In genomic region chr3:55633333-55633732, GRCh38 we compare ENCODE assay signal across 13 cellular contexts.
DNase-seq lines count a peak whose midpoint lies in the region; ATAC-seq and TF ChIP-seq lines count a peak whose summit lies in the region.
"Had no signal": no experiment of that assay in that cellular context is flagged by ENCODE, and none has a peak within 500 bp of the region (broad histone marks: within the 10 kb centered on the region; RNA-seq: fewer than 3 reads in every experiment).

No MANE protein-coding gene starts in this region.

- no TSS peak for BruUV-seq in OCI-LY7 (replicated peaks; lab: Mats Ljungman, UMichigan)

- no peak overlapping the region for H4K5ac ChIP-seq in H9 (ENCODE audit: insufficient read length, low read depth, low read length)

- no peaks in the 10 kb centered on the region for H3K23me2 ChIP-seq in H9 (ENCODE audit: insufficient read length, low read depth, low read length, poor library complexity, severe bottlenecking)

- TF ChIP-seq CTCF in H9 (conservative IDR thresholded peaks at IDR 0.05), result peak; percentile 32; the same call in 1 of the 3 replicates
- TF ChIP-seq CTCF in OCI-LY7 (conservative IDR thresholded peaks at IDR 0.05; ENCODE audit: low read length), result peak; percentile 51; the same call in 1 of the 2 replicates
- TF ChIP-seq CTCF in epithelial cell of proximal tubule (conservative IDR thresholded peaks at IDR 0.05; ENCODE audit: low read depth, low read length), result peak; percentile 13
- no peak for TF ChIP-seq CTCF in WERI-Rb-1 (IDR thresholded peaks at IDR 0.05; ENCODE audit: low read depth, low read length)

- H3K4me3 ChIP-seq in OCI-LY7 (ENCODE audit: low read depth, low read length, poor library complexity, severe bottlenecking) (no peak overlapping the region), epithelial cell of proximal tubule (ENCODE audit: low read depth, low read length) (no peak overlapping the region), WERI-Rb-1 (ENCODE audit: low read depth, low read length) (no peak overlapping the region)

- H3K27me3 Mint-ChIP-seq in H9 (ENCODE audit: low read depth), result no peaks in the 10 kb centered on the region; the same call in 1 of the 2 replicates
- H3K27me3 Mint-ChIP-seq: CD4-positive, CD25-positive, alpha-beta regulatory T cell had no signal

- H2BK20ac ChIP-seq in H9 (ENCODE audit: low read depth, low read length, poor library complexity, severe bottlenecking), result no peak overlapping the region

- no peak for ATAC-seq in GM18498 (IDR thresholded peaks at IDR 0.05; ENCODE audit: unreplicated experiment)

- no peaks in the 10 kb centered on the region for H3K36me3 Mint-ChIP-seq in H9 (ENCODE audit: insufficient read depth in 1 of 3, low read depth in 3 of 3)
- H3K36me3 Mint-ChIP-seq: CD4-positive, CD25-positive, alpha-beta regulatory T cell; IgD-negative memory B cell had no signal

- DNase-seq in H9, result no peak
- DNase-seq in OCI-LY7 (ENCODE audit: low spot score), result no peak
- DNase-seq in epithelial cell of proximal tubule (ENCODE audit: low read depth), result no peak
- no peak for DNase-seq in HPDE6-E6E7 (ENCODE audit: extremely low spot score)
- no peak for DNase-seq in HuH-7 (ENCODE audit: low spot score)
- no peak for DNase-seq in WERI-Rb-1
- DNase-seq: Calu3; CD4-positive, CD25-positive, alpha-beta regulatory T cell; DMS 273 treated with DMSO at 0.1 percent for 48 hours; H7; KG1 had no signal

- H3K79me2 ChIP-seq in H9 (ENCODE audit: insufficient read depth, low read length) (no peaks in the 10 kb centered on the region), OCI-LY7 (ENCODE audit: insufficient read depth, low read depth, low read length) (no peaks in the 10 kb centered on the region)

- H3K36me3 ChIP-seq in OCI-LY7 (ENCODE audit: insufficient read depth, low read length), result no peaks in the 10 kb centered on the region
- H3K36me3 ChIP-seq in WERI-Rb-1, result no peaks in the 10 kb centered on the region

- H3K27me3 ChIP-seq in H9 (ENCODE audit: insufficient read depth, low read length) (no peaks in the 10 kb centered on the region), WERI-Rb-1 (ENCODE audit: insufficient read depth, low read depth, severe bottlenecking) (no peaks in the 10 kb centered on the region)

- no peak overlapping the region for H3K4me2 ChIP-seq in H9 (ENCODE audit: insufficient read depth, insufficient read length, low read length)
- H3K4me2 ChIP-seq in OCI-LY7 (ENCODE audit: low read length), result no peak overlapping the region

- H2AFZ ChIP-seq in H9 (ENCODE audit: low read length) (no peak overlapping the region), OCI-LY7 (ENCODE audit: low read length) (no peak overlapping the region)

- H4K8ac ChIP-seq in H9 (replicated peaks; ENCODE audit: insufficient read length, low read depth, low read length), result no peak overlapping the region

- no peak overlapping the region for H3K4ac ChIP-seq in H9 (ENCODE audit: low read depth, low read length)

- no CpG with 5 or more reads among the region's 2 CpGs for WGBS in H9 (ENCODE audit: extremely low coverage, insufficient read length, low lambda C conversion rate)

- H3K23ac ChIP-seq in H9 (ENCODE audit: insufficient read length, low read depth, low read length), result no peak overlapping the region

- no peak overlapping the region for H3K4me3 Mint-ChIP-seq in H9
- H3K4me3 Mint-ChIP-seq: CD4-positive, CD25-positive, alpha-beta regulatory T cell; IgD-negative memory B cell had no signal

- no peaks in the 10 kb centered on the region; a peak in 1 of 5 replicates for H3K9me3 Mint-ChIP-seq in H9

- H3K4me1 Mint-ChIP-seq in H9, result peaks cover 12% of the 10 kb centered on the region in 2 experiments
- H3K4me1 Mint-ChIP-seq: CD4-positive, CD25-positive, alpha-beta regulatory T cell; IgD-negative memory B cell had no signal

- no peaks in the 10 kb centered on the region for H3K9me2 ChIP-seq in OCI-LY7 (ENCODE audit: insufficient read depth, low read length)

- H3K4me1 ChIP-seq in H9 (ENCODE audit: insufficient read depth, low read length), result peaks cover 4% of the 10 kb centered on the region; the same call in 1 of the 2 replicates
- no peaks in the 10 kb centered on the region for H3K4me1 ChIP-seq in OCI-LY7 (ENCODE audit: insufficient read depth, low read length, poor library complexity, severe bottlenecking)

- no peak overlapping the region for H3T11ph ChIP-seq in H9 (ENCODE audit: low read length)

- no peak overlapping the region for H2BK12ac ChIP-seq in H9 (ENCODE audit: insufficient read length, low read depth, low read length)

- H2BK15ac ChIP-seq in H9 (ENCODE audit: low read depth, low read length), result no peak overlapping the region

- H3K79me1 ChIP-seq in H9 (ENCODE audit: insufficient read depth, low read depth, low read length, poor library complexity, severe bottlenecking), result no peaks in the 10 kb centered on the region

- H4K20me1 ChIP-seq in H9 (ENCODE audit: control insufficient read depth, insufficient read depth, insufficient read length), result no peaks in the 10 kb centered on the region
- no peaks in the 10 kb centered on the region for H4K20me1 ChIP-seq in OCI-LY7 (ENCODE audit: insufficient read depth, low read length)

- H3K9me3 ChIP-seq in H9 (ENCODE audit: control insufficient read depth, low read depth, low read length) (no peaks in the 10 kb centered on the region), OCI-LY7 (ENCODE audit: low read length) (no peaks in the 10 kb centered on the region), WERI-Rb-1 (ENCODE audit: severe bottlenecking) (no peaks in the 10 kb centered on the region)

- H3K9ac ChIP-seq in H9 (ENCODE audit: extremely low read depth, insufficient read length, low read length), result no peak overlapping the region

- H2BK5ac ChIP-seq in H9 (ENCODE audit: insufficient read length, low read length), result no peak overlapping the region

- H3K27ac Mint-ChIP-seq in H9, result no peak overlapping the region
- H3K27ac Mint-ChIP-seq: CD4-positive, CD25-positive, alpha-beta regulatory T cell had no signal

- H3K56ac ChIP-seq in H9 (ENCODE audit: insufficient read length, low read depth, low read length), result no peak overlapping the region

- H2AK5ac ChIP-seq in H9 (ENCODE audit: insufficient read length, low read length), result no peak overlapping the region

- H3K14ac ChIP-seq in H9 (ENCODE audit: insufficient read depth, low read length), result no peak overlapping the region

- H3K18ac ChIP-seq in H9 (ENCODE audit: insufficient read length, low read depth, low read length), result no peak overlapping the region

- intact Hi-C loops in OCI-LY7 (cut with micrococcal nuclease; ENCODE audit: unreplicated experiment), result no loop called here

- CTCF ChIA-PET in OCI-LY7 (lab: Charles Lee; ENCODE audit: unreplicated experiment), result no interaction called here

- POLR2A ChIA-PET in OCI-LY7 (lab: Charles Lee), result interaction anchor here (0.9 to 1.4 kb wide), 2 partner anchors 8 to 13 kb away, joined by 4 to 5 read pairs; no protein-coding TSS in a partner anchor

- H3K27ac ChIP-seq in H9 (ENCODE audit: insufficient read length, low read depth, low read length), result no peak overlapping the region
- no peak overlapping the region for H3K27ac ChIP-seq in OCI-LY7 (ENCODE audit: low read depth, low read length, poor library complexity, severe bottlenecking)
- no peak overlapping the region for H3K27ac ChIP-seq in WERI-Rb-1

- H4K91ac ChIP-seq in H9 (ENCODE audit: insufficient read length, low read depth, low read length), result no peak overlapping the region

- no peak overlapping the region for H2BK120ac ChIP-seq in H9 (ENCODE audit: low read depth, low read length, poor library complexity, severe bottlenecking)
